Comparison of ENCODE assay signal across 1 cellular context in genomic region chr10:34701194-34701593, GRCh38.
A peak's percentile ranks its signal among the peaks of the same experiment; 100 is the strongest.
TF ChIP-seq lines count a peak whose summit lies in the region.

No MANE protein-coding gene starts in this region.

TF ChIP-seq in K562, 482 proteins besides CTCF, POLR2A, EP300 and RAD21:
- no peak for TF ChIP-seq GATAD2B (IDR thresholded peaks at IDR 0.05; ENCODE audit: borderline replicate concordance)
- no peak for TF ChIP-seq ETV5 (CRISPR knock-in tag; IDR thresholded peaks at IDR 0.05; ENCODE audit: low read depth)
- no peak for TF ChIP-seq ZNF124 (CRISPR knock-in tag; IDR thresholded peaks at IDR 0.05)
- TF ChIP-seq DACH1 (IDR thresholded peaks at IDR 0.05; ENCODE audit: partially characterized antibody) = no peak
- peak; percentile 92; the same call in 1 of the 2 replicates for TF ChIP-seq FOXP1 (CRISPR knock-in tag; IDR thresholded peaks at IDR 0.05)
- no peak for TF ChIP-seq BDP1 (IDR thresholded peaks at IDR 0.05; ENCODE audit: insufficient read depth, insufficient read length)
- peak; percentile 85; the same call in 1 of the 2 replicates for TF ChIP-seq FOXP4 (CRISPR knock-in tag; IDR thresholded peaks at IDR 0.05; ENCODE audit: borderline replicate concordance)
